In genomic region chr6:111423960-111424846, GRCh38 we compare ENCODE assay signal across 10 cellular contexts. TPM values are rescaled to one million over a fixed set of nuclear protein-coding genes. Genes with fewer than 3 reads are reported as not detected.
DNase-seq lines count a peak whose midpoint lies in the region; ATAC-seq and TF ChIP-seq lines count a peak whose summit lies in the region.
"Had no signal": no experiment of that assay in that cellular context is flagged by ENCODE, and none has a peak within 500 bp of the region (broad histone marks: within the 10 kb centered on the region; RNA-seq: fewer than 3 reads in every experiment).

No MANE protein-coding gene starts in this region.

- H3K14ac ChIP-seq in mesenchymal stem cell (ENCODE audit: low read length in 2 of 2), result no peak overlapping the region

- H3K27ac ChIP-seq in mesenchymal stem cell (ENCODE audit: low read length, poor library complexity, severe bottlenecking), result no peak overlapping the region

- peaks cover 5% of the 10 kb centered on the region for H3K9me3 ChIP-seq in mesenchymal stem cell (ENCODE audit: control insufficient read depth, low read length)

- H2BK12ac ChIP-seq in mesenchymal stem cell (ENCODE audit: low read length in 2 of 2), result no peak overlapping the region

- WGBS in mesenchymal stem cell, result 73% methylated on average over 5 of the region's 5 CpGs

- no peak overlapping the region for H3K9ac ChIP-seq in mesenchymal stem cell (ENCODE audit: low read length)

- peaks cover 28% of the 10 kb centered on the region for H3K4me1 Mint-ChIP-seq in brain

- H4K91ac ChIP-seq in mesenchymal stem cell (ENCODE audit: low read length), result no peak overlapping the region

- H3K9me3 Mint-ChIP-seq in brain, result peaks cover 35 to 64% (median 43%) of the 10 kb centered on the region in 5 experiments

- DNase-seq in AG10803 (ENCODE audit: low read depth) (peak; percentile 35), NCI-H1092 (lab: John Stamatoyannopoulos, UW) (peak; percentile 48), mesenchymal stem cell (peak; percentile 32), NCI-H146 (lab: John Stamatoyannopoulos, UW) (no peak)
- DNase-seq: activated naive CD8-positive, alpha-beta T cell treated with anti-CD3 and anti-CD28 coated beads for 36 hours; naive B cell had no signal

- H2BK120ac ChIP-seq in mesenchymal stem cell (ENCODE audit: low read depth, low read length), result no peak overlapping the region

- peak overlapping the region in 1 of 2 experiments; percentile 40 for H3K18ac ChIP-seq in mesenchymal stem cell (ENCODE audit: low read depth in 1 of 2, low read length in 2 of 2)

- H3K79me1 ChIP-seq in mesenchymal stem cell (replicated peaks; ENCODE audit: low read length, poor library complexity, severe bottlenecking), result peaks cover 21% of the 10 kb centered on the region

- peaks cover 4% of the 10 kb centered on the region for H3K4me1 ChIP-seq in mesenchymal stem cell (ENCODE audit: control insufficient read depth, insufficient read depth, low read depth, low read length)

- no peak overlapping the region for H2AFZ ChIP-seq in mesenchymal stem cell (ENCODE audit: low read depth, low read length)

- H4K8ac ChIP-seq in mesenchymal stem cell (ENCODE audit: low read length), result no peak overlapping the region

- H3K4me3 Mint-ChIP-seq in brain, result peak overlapping the region in 3 of 5 experiments; percentile 61 to 72 (median 68)
- H3K4me3 Mint-ChIP-seq: activated naive CD8-positive, alpha-beta T cell treated with anti-CD3 and anti-CD28 coated beads for 36 hours had no signal

- no peak overlapping the region for H3K23ac ChIP-seq in mesenchymal stem cell (ENCODE audit: low read length in 2 of 2)

- no peaks in the 10 kb centered on the region for H3K27me3 Mint-ChIP-seq in brain
- H3K27me3 Mint-ChIP-seq: activated naive CD8-positive, alpha-beta T cell treated with anti-CD3 and anti-CD28 coated beads for 36 hours; naive B cell had no signal

- H2BK15ac ChIP-seq in mesenchymal stem cell (ENCODE audit: low read depth, poor library complexity, severe bottlenecking), result no peak overlapping the region

- peaks cover 72% of the 10 kb centered on the region for H3K36me3 Mint-ChIP-seq in brain

- no peak overlapping the region for H3K4me2 ChIP-seq in mesenchymal stem cell (ENCODE audit: low read length, poor library complexity, severe bottlenecking)

- H2BK5ac ChIP-seq in mesenchymal stem cell (ENCODE audit: low read depth, low read length, poor library complexity, severe bottlenecking), result no peak overlapping the region

- no peak overlapping the region for H3K4ac ChIP-seq in mesenchymal stem cell (ENCODE audit: low read depth in 1 of 2, low read length in 2 of 2)

- no peak overlapping the region for H3K4me3 ChIP-seq in AG10803 (ENCODE audit: low read length)
- no peak overlapping the region for H3K4me3 ChIP-seq in mesenchymal stem cell (ENCODE audit: insufficient read depth in 1 of 2, low read depth in 1 of 2, low read length in 2 of 2)

- H2AK5ac ChIP-seq in mesenchymal stem cell (ENCODE audit: low read length, severe bottlenecking), result no peak overlapping the region

- TF ChIP-seq CTCF in AG10803 (conservative IDR thresholded peaks at IDR 0.05; ENCODE audit: low read length) (no peak), brain (conservative IDR thresholded peaks at IDR 0.05) (no peak)

- ATAC-seq in GM21526 (IDR thresholded peaks at IDR 0.05; ENCODE audit: low FRiP score, unreplicated experiment), result no peak
- ATAC-seq in HG03159 (IDR thresholded peaks at IDR 0.05; ENCODE audit: unreplicated experiment), result no peak
- no peak for ATAC-seq in GM18861 (IDR thresholded peaks at IDR 0.05; ENCODE audit: unreplicated experiment)

- peak overlapping the region in 3 of 5 experiments; percentile 57 to 75 (median 73) for H3K27ac Mint-ChIP-seq in brain
- H3K27ac Mint-ChIP-seq: activated naive CD8-positive, alpha-beta T cell treated with anti-CD3 and anti-CD28 coated beads for 36 hours had no signal

- peaks cover 0 to 18% of the 10 kb centered on the region in 2 experiments for H3K36me3 ChIP-seq in mesenchymal stem cell (ENCODE audit: control insufficient read depth in 1 of 2, insufficient read depth in 2 of 2, low read depth in 1 of 2, low read length in 2 of 2)

- H3K27me3 ChIP-seq in mesenchymal stem cell (ENCODE audit: control insufficient read depth in 1 of 2, insufficient read depth in 1 of 2, low read length in 2 of 2), result no peaks in the 10 kb centered on the region

RNA-seq across cellular contexts. Expression of gene REV3L, which starts 58.8 kb away (rescaled TPM):
- 11.8 TPM for polyA plus RNA-seq in brain (ENCODE audit: insufficient read depth, low read depth, low replicate concordance)
- polyA plus RNA-seq in mesenchymal stem cell (2013, experiment 1 of 2), result 7.5 TPM
- 7.5 TPM for polyA plus RNA-seq in mesenchymal stem cell (2013, experiment 2 of 2)
